22 cellular contexts compared by ENCODE assay signal in genomic region chr5:152953788-152954483, GRCh38.
"Had no signal": no experiment of that assay in that cellular context is flagged by ENCODE, and none has a peak within 500 bp of the region (broad histone marks: within the 10 kb centered on the region; RNA-seq: fewer than 3 reads in every experiment).

No MANE protein-coding gene starts in this region.

- H3K27ac ChIP-seq: HL-60, RWPE1 had no signal

- H3K9ac ChIP-seq: SK-N-SH had no signal

- ATAC-seq: Panc1, PC-3, T-cell had no signal

- H3K9me3 ChIP-seq: SK-N-SH had no signal

- H3K4me2 ChIP-seq: SK-N-SH had no signal

- DNase-seq: KBM-7; MV-4-11; NCI-H1048; NCI-H1105; NCI-H1417; NCI-H1436 treated with DMSO at 0.1 percent for 48 hours; NCI-H187; NCI-H2029; NCI-H2081 treated with DMSO at 0.1 percent for 48 hours; NCI-H2171; NCI-H524; NCI-H526 treated with DMSO at 0.1 percent for 48 hours; NCI-H774; NK-92 treated with Interleukin-12 subunit alpha and Interleukin-12 subunit beta, amount 100 ng/mL, for 24 hours; PC-3; SHP77; SK-N-SH; SW 1271; T-cell had no signal
